In genomic region chr7:106773228-106773627, GRCh38 we compare ENCODE assay signal across 15 cellular contexts.
DNase-seq lines count a peak whose midpoint lies in the region; ATAC-seq and TF ChIP-seq lines count a peak whose summit lies in the region.
"Had no signal": no experiment of that assay in that cellular context is flagged by ENCODE, and none has a peak within 500 bp of the region (broad histone marks: within the 10 kb centered on the region; RNA-seq: fewer than 3 reads in every experiment).

No MANE protein-coding gene starts in this region.

- POLR2A ChIA-PET in IMR-90 (lab: Charles Lee; ENCODE audit: unreplicated experiment), result no interaction called here

- H3K9me1 ChIP-seq in IMR-90 (ENCODE audit: insufficient read depth, low read length), result peaks cover 7% of the 10 kb centered on the region

- H3K27me3 Mint-ChIP-seq in chondrocyte (ENCODE audit: low read depth), result no peaks in the 10 kb centered on the region

- CTCF ChIA-PET in IMR-90 (lab: Yijun Ruan, JAX), result no interaction called here

- no peaks in the 10 kb centered on the region for H3K36me3 ChIP-seq in IMR-90 (ENCODE audit: control insufficient read depth, insufficient read depth, low read length)
- no peaks in the 10 kb centered on the region for H3K36me3 ChIP-seq in mucosa of descending colon (ENCODE audit: low read depth)
- H3K36me3 ChIP-seq: BLaER1 treated with 17β-estradiol and CSF1 and Interleukin-3, amounts not matched to agents 10 nM and 100 nM; gastroesophageal sphincter; thoracic aorta had no signal

- no peak overlapping the region for H2AFZ ChIP-seq in IMR-90 (replicated peaks; ENCODE audit: low read length, poor library complexity)

- H4K5ac ChIP-seq in IMR-90 (ENCODE audit: low read depth, low read length), result peak overlapping the region; percentile 94

- H2AK5ac ChIP-seq in IMR-90 (ENCODE audit: low read depth, low read length), result peak overlapping the region; percentile 47; the same call in 1 of the 2 replicates

- peak overlapping the region; percentile 84 for H3K27ac ChIP-seq in IMR-90 (ENCODE audit: insufficient read depth, low read length)
- H3K27ac ChIP-seq: BLaER1 treated with 17β-estradiol and CSF1 and Interleukin-3, amounts not matched to agents 10 nM and 100 nM; thoracic aorta had no signal

- H3K36me3 Mint-ChIP-seq in chondrocyte (ENCODE audit: low read depth), result no peaks in the 10 kb centered on the region

- no peak overlapping the region for H2AK9ac ChIP-seq in IMR-90 (replicated peaks; ENCODE audit: low read depth, low read length, poor library complexity)

- H3K9me3 ChIP-seq in IMR-90 (ENCODE audit: control insufficient read depth, insufficient read depth, low read length) (no peaks in the 10 kb centered on the region), mucosa of descending colon (no peaks in the 10 kb centered on the region)
- H3K9me3 ChIP-seq: gastroesophageal sphincter, thoracic aorta had no signal

- intact Hi-C loops in IMR-90 (cut with micrococcal nuclease), result no loop called here
- intact Hi-C loops in mucosa of descending colon (cut with DNase I, micrococcal nuclease), result no loop called here

- peaks cover 5 to 31% of the 10 kb centered on the region in 2 experiments; a peak in 3 of 4 replicates for H3K79me1 ChIP-seq in IMR-90 (ENCODE audit: low read depth in 1 of 2, low read length in 2 of 2)

- peak overlapping the region; percentile 95 for H2BK15ac ChIP-seq in IMR-90 (ENCODE audit: low read depth, low read length)

- peak overlapping the region; percentile 44 for H3K56ac ChIP-seq in IMR-90 (ENCODE audit: extremely low read depth, insufficient read depth, low read length)

- no peaks in the 10 kb centered on the region for H3K9me3 Mint-ChIP-seq in chondrocyte (ENCODE audit: low read depth)

- no peak overlapping the region for H3K4me3 ChIP-seq in IMR-90 (ENCODE audit: insufficient read depth, low read depth, low read length)
- no peak overlapping the region for H3K4me3 ChIP-seq in mucosa of descending colon
- H3K4me3 ChIP-seq: BLaER1 treated with 17β-estradiol and CSF1 and Interleukin-3, amounts not matched to agents 10 nM and 100 nM; gastroesophageal sphincter; thoracic aorta had no signal

- peak overlapping the region; percentile 79 for H3K4ac ChIP-seq in IMR-90 (ENCODE audit: low read depth, low read length)

- WGBS in IMR-90 (ENCODE audit: extremely low coverage in 2 of 2, insufficient read length in 1 of 2), 2 experiments, result no CpG with 5 or more reads among the region's 1 CpG

- H3K23ac ChIP-seq in IMR-90 (ENCODE audit: low read depth, low read length), result peak overlapping the region; percentile 70

- DNase-seq in EL (peak; percentile 17), IMR-90 (no peak), chondrocyte (ENCODE audit: low spot score) (no peak), mucosa of descending colon (no peak), NCI-H82 (lab: John Stamatoyannopoulos, UW) (no peak), HPDE6-E6E7 (ENCODE audit: extremely low spot score) (no peak), mucosa of gallbladder (ENCODE audit: low spot score) (no peak), anterior cingulate cortex (lab: John Stamatoyannopoulos, UW) (no peak)
- DNase-seq: activated T-cell treated with anti-CD3 and anti-CD28 coated beads for 4 hours, KBM-7, NCI-H1092 treated with DMSO at 0.1 percent for 48 hours, NCI-H345 had no signal

- peak overlapping the region; percentile 99 for H2BK5ac ChIP-seq in IMR-90 (ENCODE audit: low read depth, low read length, poor library complexity, severe bottlenecking)

- H4K8ac ChIP-seq in IMR-90 (ENCODE audit: low read depth in 2 of 2, low read length in 2 of 2), result peak overlapping the region; percentile 44 to 84

- dilution Hi-C loops in IMR-90 (cut with HindIII; ENCODE audit: low sequenced_read_pairs, unreplicated experiment), result no loop called here

- peak overlapping the region; percentile 51 for H3K27ac Mint-ChIP-seq in chondrocyte (ENCODE audit: unreplicated experiment)

- no peaks in the 10 kb centered on the region for H3K27me3 ChIP-seq in IMR-90 (ENCODE audit: control insufficient read depth, insufficient read depth, low read length)
- H3K27me3 ChIP-seq: BLaER1 treated with 17β-estradiol and CSF1 and Interleukin-3, amounts not matched to agents 10 nM and 100 nM; gastroesophageal sphincter had no signal

- H2BK20ac ChIP-seq in IMR-90 (ENCODE audit: low read depth, low read length), result peak overlapping the region; percentile 69

- in situ Hi-C loops in IMR-90 (cut with MboI; ENCODE audit: low sequenced_read_pairs), result no loop called here

- H3K4me3 Mint-ChIP-seq in chondrocyte (ENCODE audit: unreplicated experiment), result no peak overlapping the region

- no peak for TF ChIP-seq POLR2A in IMR-90 (IDR thresholded peaks at IDR 0.05; ENCODE audit: low read depth, low read length)

- peak overlapping the region; percentile 71 for H4K91ac ChIP-seq in IMR-90 (ENCODE audit: insufficient read depth, low read depth, low read length)

- H3K18ac ChIP-seq in IMR-90 (ENCODE audit: low read depth, low read length), result peak overlapping the region; percentile 99

- no TSS peak for BruUV-seq in IMR-90 (replicated peaks; lab: Mats Ljungman, UMichigan)

- H3K4me1 ChIP-seq in IMR-90 (ENCODE audit: control insufficient read depth, insufficient read depth, low read length) (peaks cover 21% of the 10 kb centered on the region), mucosa of descending colon (ENCODE audit: low read depth) (peaks cover 5% of the 10 kb centered on the region)

- peaks cover 54% of the 10 kb centered on the region for H3K4me1 Mint-ChIP-seq in chondrocyte (ENCODE audit: low read depth)

- no peak overlapping the region for H3K4me2 ChIP-seq in IMR-90 (ENCODE audit: low read depth, low read length)
- H3K4me2 ChIP-seq: BLaER1 treated with 17β-estradiol and CSF1 and Interleukin-3, amounts not matched to agents 10 nM and 100 nM had no signal

- ATAC-seq in IMR-90 (ENCODE audit: low read depth) (no peak), mucosa of descending colon (peak; percentile 58)
- ATAC-seq: gastroesophageal sphincter had no signal

- H3K9ac ChIP-seq in IMR-90 (ENCODE audit: low read depth, low read length), result no peak overlapping the region
- H3K9ac ChIP-seq: BLaER1 treated with 17β-estradiol and CSF1 and Interleukin-3, amounts not matched to agents 10 nM and 100 nM had no signal

- TF ChIP-seq CTCF in IMR-90 (conservative IDR thresholded peaks at IDR 0.05; ENCODE audit: low read depth, low read length), result no peak
- TF ChIP-seq CTCF in chondrocyte (IDR thresholded peaks at IDR 0.05), result no peak
- no peak for TF ChIP-seq CTCF in mucosa of descending colon (IDR thresholded peaks at IDR 0.05)

- TF ChIP-seq RAD21 in IMR-90 (IDR thresholded peaks at IDR 0.05; ENCODE audit: low read length), result no peak

- no peaks in the 10 kb centered on the region for H4K20me1 ChIP-seq in IMR-90 (ENCODE audit: insufficient read depth, low read length)
- H4K20me1 ChIP-seq: BLaER1 treated with 17β-estradiol and CSF1 and Interleukin-3, amounts not matched to agents 10 nM and 100 nM had no signal

- H3K14ac ChIP-seq in IMR-90 (replicated peaks; ENCODE audit: low read depth, low read length), result peak overlapping the region; percentile 39

- H2BK120ac ChIP-seq in IMR-90 (ENCODE audit: low read depth, low read length), result peak overlapping the region; percentile 72

TF ChIP-seq in IMR-90, 13 proteins besides CTCF, POLR2A, EP300 and RAD21:
- TF ChIP-seq USF2 (IDR thresholded peaks at IDR 0.05; ENCODE audit: low read depth, low read length) (no peak), BHLHE40 (IDR thresholded peaks at IDR 0.05; ENCODE audit: low read depth, low read length) (no peak), FOS (IDR thresholded peaks at IDR 0.05; ENCODE audit: low read depth, low read length) (no peak), MAFK (IDR thresholded peaks at IDR 0.05; ENCODE audit: low read depth, low read length) (no peak), NFE2L2 (IDR thresholded peaks at IDR 0.05; ENCODE audit: low read depth, low read length) (no peak), CEBPB (IDR thresholded peaks at IDR 0.05; ENCODE audit: low read depth, low read length) (no peak), RCOR1 (IDR thresholded peaks at IDR 0.05; ENCODE audit: insufficient replicate concordance, low read length) (no peak), RFX5 (IDR thresholded peaks at IDR 0.05; ENCODE audit: low read depth, low read length) (no peak)
